8 cellular contexts compared by ENCODE assay signal in the genomic region with DNA sequence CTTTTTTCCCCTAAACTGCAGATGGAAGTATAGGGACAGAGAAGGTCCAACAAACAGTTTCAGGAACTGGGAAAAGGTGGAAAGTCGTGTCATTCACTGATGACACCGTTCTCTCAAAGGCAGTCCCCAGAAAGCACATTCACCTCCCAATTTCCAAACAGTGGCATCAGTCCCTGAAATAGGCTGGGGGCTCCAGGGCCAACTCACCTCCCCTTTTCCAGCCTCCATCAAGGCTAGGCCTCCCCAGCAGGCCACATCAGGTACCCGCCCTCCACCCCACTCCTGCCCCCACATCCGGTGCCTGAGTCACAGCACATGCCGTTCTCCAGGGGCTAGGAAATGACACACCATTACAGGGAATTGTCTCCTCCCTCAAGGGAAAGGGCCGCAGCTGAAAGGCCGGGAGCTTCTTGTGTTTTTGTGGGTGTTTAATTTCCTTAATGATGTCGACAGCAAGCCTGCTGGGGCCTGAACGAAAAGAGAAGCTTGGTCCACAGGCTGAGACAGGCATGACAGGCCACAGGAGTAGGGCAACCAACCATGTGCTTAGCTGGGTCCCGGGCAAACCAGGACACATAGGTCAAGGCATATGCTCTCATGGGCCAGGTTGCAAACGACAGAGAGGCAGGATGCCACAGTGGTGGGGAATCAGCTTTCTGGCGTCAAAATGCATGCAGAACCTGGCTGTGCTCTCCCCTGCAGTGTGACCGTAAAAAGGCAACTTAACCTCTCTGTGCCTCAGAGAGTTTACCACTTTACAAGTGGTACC. TPM values are rescaled to one million over a fixed set of nuclear protein-coding genes. Genes with fewer than 3 reads are reported as not detected.
A peak's percentile ranks its signal among the peaks of the same experiment; 100 is the strongest.
DNase-seq lines count a peak whose midpoint lies in the region; ATAC-seq and TF ChIP-seq lines count a peak whose summit lies in the region.

No MANE protein-coding gene starts in this region.

- H3K36me3 ChIP-seq in thoracic aorta = no peaks in the 10 kb centered on the region

- peak overlapping the region; percentile 98 to 100 for H3K27ac ChIP-seq in thoracic aorta

- peak; percentile 66 for ATAC-seq in thoracic aorta (ENCODE audit: insufficient number of reproducible peaks, low FRiP score, low read depth)

- peak; percentile 15 for DNase-seq in GM20000 (ENCODE audit: low spot score)
- DNase-seq in RPMI7951 (ENCODE audit: low read depth) = peak; percentile 99
- peak; percentile 83 for DNase-seq in activated effector memory CD4-positive, alpha-beta T cell treated with anti-CD3 and anti-CD28 coated beads, Interleukin-2, amount 50 U/mL, for 16 hours
- peak; percentile 84 for DNase-seq in foreskin melanocyte
- peak; percentile 87 for DNase-seq in osteocyte (ENCODE audit: extremely low spot score, unreplicated experiment)
- peak; percentile 82 for DNase-seq in thoracic aorta (ENCODE audit: low spot score)
- no peak for DNase-seq in middle frontal gyrus (ENCODE audit: extremely low spot score, low spot score)
- DNase-seq in NCI-H1694 (lab: John Stamatoyannopoulos, UW) = no peak

- H3K4me1 Mint-ChIP-seq in osteocyte (ENCODE audit: unreplicated experiment) = peaks cover 80% of the 10 kb centered on the region

- H3K27ac Mint-ChIP-seq in osteocyte (ENCODE audit: unreplicated experiment) = peak overlapping the region; percentile 99

- H3K4me3 Mint-ChIP-seq in osteocyte (ENCODE audit: unreplicated experiment) = peak overlapping the region; percentile 70

- H3K4me3 ChIP-seq in thoracic aorta = peak overlapping the region; percentile 44

- H3K27me3 Mint-ChIP-seq in osteocyte (ENCODE audit: unreplicated experiment) = no peaks in the 10 kb centered on the region

- H3K4me1 ChIP-seq in thoracic aorta (ENCODE audit: control insufficient read depth in 1 of 2, low read depth in 2 of 2) = peaks cover 45 to 81% of the 10 kb centered on the region in 2 donors

- H3K9me3 Mint-ChIP-seq in osteocyte (ENCODE audit: unreplicated experiment) = no peaks in the 10 kb centered on the region

- no peaks in the 10 kb centered on the region for H3K9me3 ChIP-seq in thoracic aorta

- no peaks in the 10 kb centered on the region for H3K27me3 ChIP-seq in thoracic aorta (replicated peaks; ENCODE audit: insufficient read depth)

- peaks cover 3% of the 10 kb centered on the region for H3K36me3 Mint-ChIP-seq in osteocyte (ENCODE audit: unreplicated experiment)

- TF ChIP-seq CTCF in GM20000 (IDR thresholded peaks at IDR 0.05; ENCODE audit: extremely low read depth, missing control alignments) = no peak
- no peak for TF ChIP-seq CTCF in osteocyte (IDR thresholded peaks at IDR 0.05)
- peak; percentile 22 for TF ChIP-seq CTCF in thoracic aorta (IDR thresholded peaks at IDR 0.05)

RNA-seq across cellular contexts. Expression of gene ZMYND8, which starts 39.2 kb away (rescaled TPM):
- total RNA-seq in RPMI7951 (2014; rRNA removed; shearing (Covaris generic)) = 26.6 and 36.0 TPM in 2 replicates
- total RNA-seq in osteocyte = 96.5 and 111 TPM in 2 replicates
- total RNA-seq in thoracic aorta = 10 to 100 TPM; 17.9 to 27.2 TPM

Comparison
In these comparisons a context has a peak if more than half of its experiments do, and no peak if none do; other contexts are left out.
1. DNase-seq: peak in GM20000 (single experiment), RPMI7951 (single experiment), activated effector memory CD4-positive, alpha-beta T cell treated with anti-CD3 and anti-CD28 coated beads, Interleukin-2, amount 50 U/mL, for 16 hours (single experiment), foreskin melanocyte (single experiment), osteocyte (single experiment) and thoracic aorta (single experiment); none in middle frontal gyrus (single experiment) and NCI-H1694 (single experiment).